In genomic region chr4:64625438-64625837, GRCh38 we compare ENCODE assay signal across 25 cellular contexts.
"Had no signal": no experiment of that assay in that cellular context is flagged by ENCODE, and none has a peak within 500 bp of the region (broad histone marks: within the 10 kb centered on the region; RNA-seq: fewer than 3 reads in every experiment).

No MANE protein-coding gene starts in this region.

- H3K9me3 ChIP-seq: colonic mucosa, esophagus squamous epithelium, gastrocnemius medialis, heart right ventricle, left lung, lower lobe of right lung had no signal

- H3K36me3 Mint-ChIP-seq: memory B cell; naive thymus-derived CD4-positive, alpha-beta T cell had no signal

- H3K27me3 ChIP-seq: colonic mucosa, esophagus squamous epithelium, gastrocnemius medialis, heart right ventricle, left lung had no signal

- H3K36me3 ChIP-seq: colonic mucosa, esophagus squamous epithelium, gastrocnemius medialis, heart right ventricle, left lung, lower lobe of right lung had no signal

- H3K4me1 Mint-ChIP-seq: endodermal cell; memory B cell; naive thymus-derived CD4-positive, alpha-beta T cell had no signal

- H3K4me1 ChIP-seq: colonic mucosa, esophagus squamous epithelium, gastrocnemius medialis, heart right ventricle, left lung, lower lobe of right lung had no signal

- H3K27ac Mint-ChIP-seq: dendritic cell treated with granulocyte-macrophage colony-stimulating factor and Interleukin-4, amounts not matched to agents 40 ng/mL and 50 ng/mL, for 4 days; effector memory CD8-positive, alpha-beta T cell; endodermal cell; memory B cell; naive thymus-derived CD4-positive, alpha-beta T cell had no signal

- H3K27ac ChIP-seq: colonic mucosa, epithelial cell of prostate, esophagus squamous epithelium, gastrocnemius medialis, heart right ventricle, left lung, lower lobe of right lung had no signal

- ATAC-seq: effector memory CD8-positive, alpha-beta T cell; esophagus mucosa; gastrocnemius medialis; heart right ventricle; left cardiac atrium; left lung; left ventricle myocardium superior; lower lobe of right lung; naive thymus-derived CD4-positive, alpha-beta T cell had no signal

- H3K4me3 ChIP-seq: colonic mucosa, esophagus squamous epithelium, gastrocnemius medialis, heart right ventricle, left lung, lower lobe of right lung had no signal

- DNase-seq: colonic mucosa; cortex of kidney; effector CD8-positive, alpha-beta T cell; effector memory CD8-positive, alpha-beta T cell; endodermal cell; erythroblast; esophagus squamous epithelium; foreskin fibroblast; foreskin melanocyte; gastrocnemius medialis; glutamatergic neuron; head of caudate nucleus; heart right ventricle; hippocampal formation; left cardiac atrium; left lung; left ventricle myocardium superior; lower lobe of right lung; mesendoderm; midbrain; naive thymus-derived CD4-positive, alpha-beta T cell had no signal

- H3K27me3 Mint-ChIP-seq: dendritic cell treated with granulocyte-macrophage colony-stimulating factor and Interleukin-4, amounts not matched to agents 40 ng/mL and 50 ng/mL, for 4 days; effector memory CD8-positive, alpha-beta T cell; memory B cell; naive thymus-derived CD4-positive, alpha-beta T cell had no signal

- H3K4me3 Mint-ChIP-seq: dendritic cell treated with granulocyte-macrophage colony-stimulating factor and Interleukin-4, amounts not matched to agents 40 ng/mL and 50 ng/mL, for 4 days; effector memory CD8-positive, alpha-beta T cell; endodermal cell; memory B cell; naive thymus-derived CD4-positive, alpha-beta T cell had no signal

- H3K9me3 Mint-ChIP-seq: dendritic cell treated with granulocyte-macrophage colony-stimulating factor and Interleukin-4, amounts not matched to agents 40 ng/mL and 50 ng/mL, for 4 days; memory B cell had no signal
